In genomic region chr10:80506189-80506575, GRCh38 we compare ENCODE assay signal across 8 cellular contexts. TPM values are rescaled to one million over a fixed set of nuclear protein-coding genes. Genes with fewer than 3 reads are reported as not detected.
A peak's percentile ranks its signal among the peaks of the same experiment; 100 is the strongest.
DNase-seq lines count a peak whose midpoint lies in the region; ATAC-seq and TF ChIP-seq lines count a peak whose summit lies in the region.

No MANE protein-coding gene starts in this region.

- peaks cover 61% of the 10 kb centered on the region for H3K36me3 Mint-ChIP-seq in activated naive CD4-positive, alpha-beta T cell treated with anti-CD3 and anti-CD28 coated beads, Interleukin-2, amount 10 ng/mL, durations not matched to agents 7 days and 5 days
- H3K36me3 Mint-ChIP-seq in activated naive CD4-positive, alpha-beta T cell treated with anti-CD3 and anti-CD28 coated beads, Interleukin-2, amount 50 U/mL, for 72 hours, result peaks cover 0 to 20% of the 10 kb centered on the region in 2 donors

- DNase-seq in activated naive CD4-positive, alpha-beta T cell treated with anti-CD3 and anti-CD28 coated beads, Interleukin-2, amount 10 ng/mL, durations not matched to agents 7 days and 5 days, result no peak
- no peak for DNase-seq in activated naive CD4-positive, alpha-beta T cell treated with anti-CD3 and anti-CD28 coated beads, Interleukin-2, amount 50 U/mL, for 72 hours (ENCODE audit: low spot score in 2 of 2)
- DNase-seq in astrocyte of the cerebellum (ENCODE audit: low read depth) (peak; percentile 46), kidney tubule cell (ENCODE audit: low spot score) (peak; percentile 99), upper lobe of right lung (no peak), MM.1S (no peak)
- no peak for DNase-seq in central memory CD4-positive, alpha-beta T cell

- H3K36me3 ChIP-seq in upper lobe of right lung, result peaks cover 60% of the 10 kb centered on the region
- H3K36me3 ChIP-seq in MM.1S (replicated peaks; ENCODE audit: insufficient read depth, low read length), result no peaks in the 10 kb centered on the region

- no peaks in the 10 kb centered on the region for H3K9me3 ChIP-seq in upper lobe of right lung
- H3K9me3 ChIP-seq in MM.1S (replicated peaks; ENCODE audit: insufficient read depth, low read length), result no peaks in the 10 kb centered on the region

- in situ Hi-C loops in astrocyte of the cerebellum (cut with HindIII; ENCODE audit: low sequenced_read_pairs), result loop anchor here (5.0 kb wide), 3 partner anchors 39 to 104 kb away; no protein-coding TSS in a partner anchor

- H3K27ac ChIP-seq in upper lobe of right lung, result peak overlapping the region; percentile 65
- H3K27ac ChIP-seq in MM.1S (ENCODE audit: low read length), result no peak overlapping the region

- H3K4me3 ChIP-seq in astrocyte of the cerebellum (ENCODE audit: low read depth, low read length) (no peak overlapping the region), upper lobe of right lung (no peak overlapping the region), MM.1S (ENCODE audit: low read length) (no peak overlapping the region)

- TF ChIP-seq CTCF in astrocyte of the cerebellum (IDR thresholded peaks at IDR 0.05; ENCODE audit: low read depth, low read length, missing control alignments), result no peak
- TF ChIP-seq CTCF in upper lobe of right lung (IDR thresholded peaks at IDR 0.05), result no peak
- no peak for TF ChIP-seq CTCF in MM.1S (IDR thresholded peaks at IDR 0.05; ENCODE audit: low read length)

- H3K9ac ChIP-seq in MM.1S (ENCODE audit: low read length), result no peak overlapping the region

- CTCF ChIA-PET in activated naive CD4-positive, alpha-beta T cell treated with anti-CD3 and anti-CD28 coated beads, Interleukin-2, amount 10 ng/mL, durations not matched to agents 7 days and 5 days (lab: Charles Lee), result interaction anchor here (0.7 to 21.2 kb wide), 27 partner anchors 8 to 128 kb away, joined by 3 to 986 read pairs (median 5); partner anchors contain the start of genes PRXL2A and TSPAN14

- intact Hi-C loops in upper lobe of right lung (cut with DNase I), result loop anchor here (5.0 kb wide), 1 partner anchor 44 kb away; no protein-coding TSS in a partner anchor

- no peaks in the 10 kb centered on the region for H3K27me3 Mint-ChIP-seq in activated naive CD4-positive, alpha-beta T cell treated with anti-CD3 and anti-CD28 coated beads, Interleukin-2, amount 10 ng/mL, durations not matched to agents 7 days and 5 days

- H3K9me2 ChIP-seq in MM.1S (replicated peaks; ENCODE audit: insufficient read depth, low read length), result no peaks in the 10 kb centered on the region

- no peaks in the 10 kb centered on the region for H4K20me1 ChIP-seq in MM.1S (ENCODE audit: insufficient read depth, low read length)

- H3F3A ChIP-seq in MM.1S (ENCODE audit: insufficient read depth, low read length), result no peaks in the 10 kb centered on the region

- H3K4me1 ChIP-seq in upper lobe of right lung (peaks cover 82% of the 10 kb centered on the region), MM.1S (ENCODE audit: low read length) (no peaks in the 10 kb centered on the region)

- H3K4me3 Mint-ChIP-seq in activated naive CD4-positive, alpha-beta T cell treated with anti-CD3 and anti-CD28 coated beads, Interleukin-2, amount 10 ng/mL, durations not matched to agents 7 days and 5 days, result no peak overlapping the region

- no peak overlapping the region for H2AFZ ChIP-seq in MM.1S (ENCODE audit: low read length)

- no peaks in the 10 kb centered on the region for H3K79me2 ChIP-seq in MM.1S (ENCODE audit: low read length)

- no peak overlapping the region for H3K4me2 ChIP-seq in MM.1S (ENCODE audit: low read depth, low read length)

- H3K27ac Mint-ChIP-seq in activated naive CD4-positive, alpha-beta T cell treated with anti-CD3 and anti-CD28 coated beads, Interleukin-2, amount 10 ng/mL, durations not matched to agents 7 days and 5 days, result peak overlapping the region; percentile 11
- H3K27ac Mint-ChIP-seq in activated naive CD4-positive, alpha-beta T cell treated with anti-CD3 and anti-CD28 coated beads, Interleukin-2, amount 50 U/mL, for 72 hours, result peak overlapping the region in 1 of 2 donors; percentile 87

- peaks cover 75% of the 10 kb centered on the region for H3K4me1 Mint-ChIP-seq in activated naive CD4-positive, alpha-beta T cell treated with anti-CD3 and anti-CD28 coated beads, Interleukin-2, amount 10 ng/mL, durations not matched to agents 7 days and 5 days

- H3K27me3 ChIP-seq in upper lobe of right lung, result no peaks in the 10 kb centered on the region
- no peaks in the 10 kb centered on the region for H3K27me3 ChIP-seq in MM.1S (replicated peaks; ENCODE audit: insufficient read depth, low read length)

- no peaks in the 10 kb centered on the region for H3K9me3 Mint-ChIP-seq in activated naive CD4-positive, alpha-beta T cell treated with anti-CD3 and anti-CD28 coated beads, Interleukin-2, amount 10 ng/mL, durations not matched to agents 7 days and 5 days
- no peaks in the 10 kb centered on the region for H3K9me3 Mint-ChIP-seq in activated naive CD4-positive, alpha-beta T cell treated with anti-CD3 and anti-CD28 coated beads, Interleukin-2, amount 50 U/mL, for 72 hours

- ATAC-seq in activated naive CD4-positive, alpha-beta T cell treated with anti-CD3 and anti-CD28 coated beads, Interleukin-2, amount 50 U/mL, for 72 hours, result no peak
- ATAC-seq in upper lobe of right lung (no peak), GM19035 (IDR thresholded peaks at IDR 0.05; ENCODE audit: unreplicated experiment) (no peak)

RNA-seq across cellular contexts. Expression of gene SH2D4B, which starts 31.5 kb away (rescaled TPM):
- total RNA-seq in activated naive CD4-positive, alpha-beta T cell treated with anti-CD3 and anti-CD28 coated beads, Interleukin-2, amount 50 U/mL, for 72 hours, result under 1 TPM in 1 of 2 donors, not detected in 1; 0.14 TPM
- total RNA-seq in upper lobe of right lung, result 0.43 TPM

RNA-seq across cellular contexts. Expression of gene TSPAN14, which starts 52.1 kb away (rescaled TPM):
- 10 to 100 TPM; 30.7 to 53.6 TPM for total RNA-seq in activated naive CD4-positive, alpha-beta T cell treated with anti-CD3 and anti-CD28 coated beads, Interleukin-2, amount 50 U/mL, for 72 hours
- 157 TPM for total RNA-seq in upper lobe of right lung

Comparison
In these comparisons a context has a peak if more than half of its experiments do, and no peak if none do; other contexts are left out.
1. DNase-seq: peak in astrocyte of the cerebellum (single experiment) and kidney tubule cell (single experiment); none in activated naive CD4-positive, alpha-beta T cell treated with anti-CD3 and anti-CD28 coated beads, Interleukin-2, amount 10 ng/mL, durations not matched to agents 7 days and 5 days (single experiment), activated naive CD4-positive, alpha-beta T cell treated with anti-CD3 and anti-CD28 coated beads, Interleukin-2, amount 50 U/mL, for 72 hours (0 of 2), upper lobe of right lung (single experiment), central memory CD4-positive, alpha-beta T cell (single experiment) and MM.1S (single experiment).